In genomic region chr12:27824126-27824842, GRCh38 we compare ENCODE assay signal across 12 cellular contexts. TPM values are rescaled to one million over a fixed set of nuclear protein-coding genes. Genes with fewer than 3 reads are reported as not detected.
DNase-seq lines count a peak whose midpoint lies in the region; ATAC-seq and TF ChIP-seq lines count a peak whose summit lies in the region.
"Had no signal": no experiment of that assay in that cellular context is flagged by ENCODE, and none has a peak within 500 bp of the region (broad histone marks: within the 10 kb centered on the region; RNA-seq: fewer than 3 reads in every experiment).

No MANE protein-coding gene starts in this region.

- no peak overlapping the region for H3K4me3 Mint-ChIP-seq in central memory CD8-positive, alpha-beta T cell
- no peak overlapping the region for H3K4me3 Mint-ChIP-seq in WTC11
- H3K4me3 Mint-ChIP-seq: dendritic cell treated with granulocyte-macrophage colony-stimulating factor and Interleukin-4, amounts not matched to agents 40 ng/mL and 50 ng/mL, for 4 days had no signal

- no peak for TF ChIP-seq CTCF in WTC11 (IDR thresholded peaks at IDR 0.05)

- DNase-seq in central memory CD8-positive, alpha-beta T cell (ENCODE audit: low spot score in 2 of 2): no peak
- no peak for DNase-seq in NCI-H1417 (lab: John Stamatoyannopoulos, UW)
- no peak for DNase-seq in NCI-H1930 (lab: John Stamatoyannopoulos, UW)
- no peak for DNase-seq in WTC11 (ENCODE audit: low spot score)
- DNase-seq in iPS-NIHi11 (ENCODE audit: low spot score): no peak
- DNase-seq: NCI-H1694, small intestine had no signal

- POLR2A ChIA-PET in WTC11 (lab: Charles Lee): no interaction called here

- no peaks in the 10 kb centered on the region for H3K9me3 Mint-ChIP-seq in central memory CD8-positive, alpha-beta T cell
- peaks cover 8% of the 10 kb centered on the region for H3K9me3 Mint-ChIP-seq in WTC11
- H3K9me3 Mint-ChIP-seq: dendritic cell treated with granulocyte-macrophage colony-stimulating factor and Interleukin-4, amounts not matched to agents 40 ng/mL and 50 ng/mL, for 4 days had no signal

- peaks cover 23% of the 10 kb centered on the region for H3K27me3 Mint-ChIP-seq in central memory CD8-positive, alpha-beta T cell
- H3K27me3 Mint-ChIP-seq in WTC11 (ENCODE audit: low read depth): no peaks in the 10 kb centered on the region

- peaks cover 20% of the 10 kb centered on the region for H3K4me1 Mint-ChIP-seq in central memory CD8-positive, alpha-beta T cell
- peaks cover 5% of the 10 kb centered on the region for H3K4me1 Mint-ChIP-seq in WTC11

- CTCF ChIA-PET in WTC11 (lab: Charles Lee): no interaction called here

- peaks cover 5% of the 10 kb centered on the region for H3K36me3 Mint-ChIP-seq in central memory CD8-positive, alpha-beta T cell (ENCODE audit: insufficient read depth)
- peaks cover 5% of the 10 kb centered on the region for H3K36me3 Mint-ChIP-seq in WTC11

- ATAC-seq in GM18861 (IDR thresholded peaks at IDR 0.05; ENCODE audit: unreplicated experiment): peak; percentile 49
- peak; percentile 63 for ATAC-seq in GM21447 (IDR thresholded peaks at IDR 0.05; ENCODE audit: unreplicated experiment)
- ATAC-seq in HG03342 (IDR thresholded peaks at IDR 0.05; ENCODE audit: unreplicated experiment): peak; percentile 55
- ATAC-seq in central memory CD8-positive, alpha-beta T cell (replicated peaks; ENCODE audit: extremely low read depth, poor library complexity, severe bottlenecking): no peak
- no peak for ATAC-seq in WTC11

- peak overlapping the region; percentile 76 for H3K27ac Mint-ChIP-seq in central memory CD8-positive, alpha-beta T cell (ENCODE audit: low read depth)
- no peak overlapping the region for H3K27ac Mint-ChIP-seq in WTC11
- H3K27ac Mint-ChIP-seq: dendritic cell treated with granulocyte-macrophage colony-stimulating factor and Interleukin-4, amounts not matched to agents 40 ng/mL and 50 ng/mL, for 4 days had no signal

TF ChIP-seq in WTC11, 78 proteins besides CTCF, POLR2A, EP300 and RAD21:
- no peak for TF ChIP-seq ZNF232 (CRISPR knock-in tag; IDR thresholded peaks at IDR 0.05)
- TF ChIP-seq CDX4 (CRISPR knock-in tag; IDR thresholded peaks at IDR 0.05; ENCODE audit: borderline replicate concordance): no peak
- no peak for TF ChIP-seq NR3C1 (CRISPR knock-in tag; conservative IDR thresholded peaks at IDR 0.05; ENCODE audit: low read depth)
- no peak for TF ChIP-seq MXD4 (CRISPR knock-in tag; IDR thresholded peaks at IDR 0.05; ENCODE audit: borderline replicate concordance)
- TF ChIP-seq, protein P1, sequence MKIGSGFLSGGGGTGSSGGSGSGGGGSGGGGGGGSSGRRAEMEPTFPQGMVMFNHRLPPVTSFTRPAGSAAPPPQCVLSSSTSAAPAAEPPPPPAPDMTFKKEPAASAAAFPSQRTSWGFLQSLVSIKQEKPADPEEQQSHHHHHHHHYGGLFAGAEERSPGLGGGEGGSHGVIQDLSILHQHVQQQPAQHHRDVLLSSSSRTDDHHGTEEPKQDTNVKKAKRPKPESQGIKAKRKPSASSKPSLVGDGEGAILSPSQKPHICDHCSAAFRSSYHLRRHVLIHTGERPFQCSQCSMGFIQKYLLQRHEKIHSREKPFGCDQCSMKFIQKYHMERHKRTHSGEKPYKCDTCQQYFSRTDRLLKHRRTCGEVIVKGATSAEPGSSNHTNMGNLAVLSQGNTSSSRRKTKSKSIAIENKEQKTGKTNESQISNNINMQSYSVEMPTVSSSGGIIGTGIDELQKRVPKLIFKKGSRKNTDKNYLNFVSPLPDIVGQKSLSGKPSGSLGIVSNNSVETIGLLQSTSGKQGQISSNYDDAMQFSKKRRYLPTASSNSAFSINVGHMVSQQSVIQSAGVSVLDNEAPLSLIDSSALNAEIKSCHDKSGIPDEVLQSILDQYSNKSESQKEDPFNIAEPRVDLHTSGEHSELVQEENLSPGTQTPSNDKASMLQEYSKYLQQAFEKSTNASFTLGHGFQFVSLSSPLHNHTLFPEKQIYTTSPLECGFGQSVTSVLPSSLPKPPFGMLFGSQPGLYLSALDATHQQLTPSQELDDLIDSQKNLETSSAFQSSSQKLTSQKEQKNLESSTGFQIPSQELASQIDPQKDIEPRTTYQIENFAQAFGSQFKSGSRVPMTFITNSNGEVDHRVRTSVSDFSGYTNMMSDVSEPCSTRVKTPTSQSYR (CRISPR knock-in tag; IDR thresholded peaks at IDR 0.05): no peak
- TF ChIP-seq JAZF1 (CRISPR knock-in tag; IDR thresholded peaks at IDR 0.05): no peak
- TF ChIP-seq, protein P2, sequence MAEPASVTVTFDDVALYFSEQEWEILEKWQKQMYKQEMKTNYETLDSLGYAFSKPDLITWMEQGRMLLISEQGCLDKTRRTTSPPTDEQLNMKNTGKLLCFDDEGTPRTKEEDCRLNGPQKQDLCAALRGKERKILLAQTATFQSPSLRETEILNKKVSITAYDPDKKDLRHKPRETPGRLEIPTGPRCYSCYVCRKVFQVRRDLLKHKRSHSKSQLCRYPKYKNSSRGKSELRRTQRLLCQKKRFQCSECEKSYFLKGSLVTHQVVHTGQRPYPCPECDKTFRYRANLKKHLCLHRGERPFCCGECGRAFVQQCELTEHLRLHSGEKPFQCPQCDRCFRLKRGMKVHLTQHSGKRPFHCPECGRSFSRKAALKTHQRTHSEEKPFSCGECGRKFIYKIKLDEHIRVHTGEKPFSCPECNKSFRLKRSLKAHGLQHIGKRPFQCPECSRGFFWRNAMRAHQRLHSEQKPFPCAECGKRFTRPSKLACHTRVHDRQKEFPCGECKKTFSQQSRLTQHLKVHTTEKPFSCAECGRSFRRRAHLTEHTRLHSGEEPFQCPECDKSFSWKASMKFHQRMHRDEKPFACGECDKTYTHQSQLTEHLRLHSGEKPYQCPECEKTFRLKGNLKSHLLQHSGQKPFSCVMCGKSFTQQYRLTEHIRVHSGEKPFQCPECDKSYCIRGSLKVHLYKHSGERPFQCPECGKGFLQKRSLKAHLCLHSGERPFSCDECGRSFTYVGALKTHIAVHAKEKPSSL (CRISPR knock-in tag; conservative IDR thresholded peaks at IDR 0.05): no peak
- TF ChIP-seq TEAD4 (CRISPR knock-in tag; IDR thresholded peaks at IDR 0.05): no peak
- no peak for TF ChIP-seq RELA (CRISPR knock-in tag; IDR thresholded peaks at IDR 0.05; ENCODE audit: borderline replicate concordance)
- TF ChIP-seq, protein P3, sequence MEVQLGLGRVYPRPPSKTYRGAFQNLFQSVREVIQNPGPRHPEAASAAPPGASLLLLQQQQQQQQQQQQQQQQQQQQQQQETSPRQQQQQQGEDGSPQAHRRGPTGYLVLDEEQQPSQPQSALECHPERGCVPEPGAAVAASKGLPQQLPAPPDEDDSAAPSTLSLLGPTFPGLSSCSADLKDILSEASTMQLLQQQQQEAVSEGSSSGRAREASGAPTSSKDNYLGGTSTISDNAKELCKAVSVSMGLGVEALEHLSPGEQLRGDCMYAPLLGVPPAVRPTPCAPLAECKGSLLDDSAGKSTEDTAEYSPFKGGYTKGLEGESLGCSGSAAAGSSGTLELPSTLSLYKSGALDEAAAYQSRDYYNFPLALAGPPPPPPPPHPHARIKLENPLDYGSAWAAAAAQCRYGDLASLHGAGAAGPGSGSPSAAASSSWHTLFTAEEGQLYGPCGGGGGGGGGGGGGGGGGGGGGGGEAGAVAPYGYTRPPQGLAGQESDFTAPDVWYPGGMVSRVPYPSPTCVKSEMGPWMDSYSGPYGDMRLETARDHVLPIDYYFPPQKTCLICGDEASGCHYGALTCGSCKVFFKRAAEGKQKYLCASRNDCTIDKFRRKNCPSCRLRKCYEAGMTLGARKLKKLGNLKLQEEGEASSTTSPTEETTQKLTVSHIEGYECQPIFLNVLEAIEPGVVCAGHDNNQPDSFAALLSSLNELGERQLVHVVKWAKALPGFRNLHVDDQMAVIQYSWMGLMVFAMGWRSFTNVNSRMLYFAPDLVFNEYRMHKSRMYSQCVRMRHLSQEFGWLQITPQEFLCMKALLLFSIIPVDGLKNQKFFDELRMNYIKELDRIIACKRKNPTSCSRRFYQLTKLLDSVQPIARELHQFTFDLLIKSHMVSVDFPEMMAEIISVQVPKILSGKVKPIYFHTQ (CRISPR knock-in tag; IDR thresholded peaks at IDR 0.05): no peak
- TF ChIP-seq ZNF219 (CRISPR knock-in tag; IDR thresholded peaks at IDR 0.05; ENCODE audit: borderline replicate concordance): no peak

RNA-seq across cellular contexts. Expression of gene MANSC4, which starts 44.2 kb away (rescaled TPM):
- total RNA-seq in WTC11 (2021): not detected in 3 replicates
- total RNA-seq: kidney epithelial cell had no signal

RNA-seq across cellular contexts. Expression of gene KLHL42, which starts 44.3 kb away (rescaled TPM):
- 20.7 to 24.2 TPM (median 23.2 TPM) in 3 replicates for total RNA-seq in WTC11 (2021)

Comparison
In these comparisons a context has a peak if more than half of its experiments do, and no peak if none do; other contexts are left out.
1. ATAC-seq: peak in GM18861 (single experiment), GM21447 (single experiment) and HG03342 (single experiment); none in central memory CD8-positive, alpha-beta T cell (single experiment) and WTC11 (single experiment).